8 cellular contexts compared by ENCODE assay signal in the genomic region with DNA sequence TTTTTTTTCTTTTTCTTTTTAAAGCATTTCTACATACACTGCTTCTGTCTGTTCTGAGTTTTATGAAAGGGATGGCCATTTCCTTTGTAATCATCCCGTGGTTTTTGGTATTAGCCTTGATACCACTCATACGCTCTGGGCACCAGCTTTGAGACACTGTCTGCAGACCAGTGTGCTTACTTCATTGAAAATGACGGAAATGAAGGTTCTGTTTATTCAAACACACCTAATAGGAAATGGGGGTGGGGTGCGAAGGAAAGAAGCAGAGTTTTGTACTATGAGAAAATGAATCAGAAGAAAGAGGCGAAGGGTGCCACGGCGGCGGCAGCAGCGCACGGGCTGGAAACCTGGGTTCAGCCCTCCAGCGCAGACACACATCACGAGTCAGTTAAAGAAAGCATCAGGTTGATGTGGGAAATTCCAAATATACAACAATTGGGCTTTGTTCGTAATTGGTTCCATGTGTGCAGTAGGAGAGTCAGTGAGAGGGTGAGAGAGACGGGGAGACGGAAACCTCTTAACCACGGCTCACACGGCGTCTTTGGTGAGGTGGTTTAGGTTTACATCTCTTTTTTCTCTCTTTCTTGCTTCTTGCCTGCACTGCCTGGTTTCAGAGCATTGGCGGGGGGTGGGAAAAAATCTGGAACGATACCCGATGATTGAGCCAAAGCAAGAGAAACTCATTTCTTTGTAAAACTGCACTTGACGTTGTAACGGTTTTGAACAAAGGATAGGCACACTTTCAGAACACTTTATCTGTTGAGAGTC.
DNase-seq lines count a peak whose midpoint lies in the region; ATAC-seq and TF ChIP-seq lines count a peak whose summit lies in the region.

No MANE protein-coding gene starts in this region.

- dilution Hi-C loops in mammary epithelial cell (cut with HindIII; ENCODE audit: low sequenced_read_pairs): no loop called here

- H4K20me1 ChIP-seq in GM23248 (ENCODE audit: insufficient read depth) (no peaks in the 10 kb centered on the region), mammary epithelial cell (ENCODE audit: insufficient read depth, low read length) (no peaks in the 10 kb centered on the region)

- H3K36me3 ChIP-seq in GM23248 (ENCODE audit: low read depth) (no peaks in the 10 kb centered on the region), mammary epithelial cell (ENCODE audit: insufficient read depth, low read length) (no peaks in the 10 kb centered on the region)

- peaks cover 21% of the 10 kb centered on the region for H3K4me1 ChIP-seq in GM23248 (ENCODE audit: insufficient read depth)
- H3K4me1 ChIP-seq in mammary epithelial cell (ENCODE audit: insufficient read depth, low read length): peaks cover 22% of the 10 kb centered on the region

- POLR2A ChIA-PET in AG04449 (lab: Yijun Ruan, JAX) (no interaction called here), WTC11 (lab: Charles Lee) (no interaction called here)

- H3K9me3 Mint-ChIP-seq in WTC11: no peaks in the 10 kb centered on the region
- H3K9me3 Mint-ChIP-seq in nephron: no peaks in the 10 kb centered on the region

- no peaks in the 10 kb centered on the region for H3K27me3 Mint-ChIP-seq in WTC11 (ENCODE audit: low read depth)
- no peaks in the 10 kb centered on the region for H3K27me3 Mint-ChIP-seq in nephron (ENCODE audit: low read depth)

- H3K4me2 ChIP-seq in GM23248 (ENCODE audit: unreplicated experiment) (peak overlapping the region; percentile 93), mammary epithelial cell (ENCODE audit: insufficient read depth, low read depth, low read length) (peak overlapping the region; percentile 86)

- H3K27ac Mint-ChIP-seq in WTC11 (peak overlapping the region; percentile 68), nephron (peak overlapping the region; percentile 92 to 98 (median 94))

- H3K4me3 Mint-ChIP-seq in WTC11 (no peak overlapping the region; the same call in 1 of the 2 replicates), nephron (peak overlapping the region; percentile 81 to 92 (median 81))

- intact Hi-C loops in mammary epithelial cell (cut with micrococcal nuclease): no loop called here

- DNase-seq in AG04449 (ENCODE audit: low read depth, low spot score): peak; percentile 52
- peak; percentile 90 for DNase-seq in GM23248
- DNase-seq in WTC11 (ENCODE audit: low spot score): no peak
- peak; percentile 84 for DNase-seq in mammary epithelial cell
- DNase-seq in stromal cell of bone marrow (ENCODE audit: low read depth): peak; percentile 50
- DNase-seq in cortex of kidney (lab: John Stamatoyannopoulos, UW): no peak
- DNase-seq in NCI-H2196 treated with DMSO at 0.1 percent for 48 hours (lab: John Stamatoyannopoulos, UW; ENCODE audit: unreplicated experiment): no peak

- BruUV-seq in mammary epithelial cell (replicated peaks; lab: Mats Ljungman, UMichigan): no TSS peak

- H3K27ac ChIP-seq in GM23248 (peak overlapping the region; percentile 96), mammary epithelial cell (ENCODE audit: insufficient read depth, low read depth, low read length) (peak overlapping the region; percentile 76)

- 1% methylated on average over 23 of the region's 23 CpGs for WGBS in GM23248 (ENCODE audit: low coverage in 1 of 2, low lambda C conversion rate in 2 of 2, missing lambda C conversion rate in 2 of 2), 2 experiments
- 5% methylated on average over 23 of the region's 23 CpGs for WGBS in mammary epithelial cell (ENCODE audit: low coverage, missing lambda C conversion rate)

- ATAC-seq in WTC11: no peak; the same call in 1 of the 2 replicates

- H3K9ac ChIP-seq in GM23248 (peak overlapping the region; percentile 88), mammary epithelial cell (ENCODE audit: insufficient read depth, low read length) (peak overlapping the region; percentile 81)

- peak overlapping the region; percentile 65 for H3K4me3 ChIP-seq in AG04449 (ENCODE audit: low read depth, low read length)
- H3K4me3 ChIP-seq in GM23248: peak overlapping the region; percentile 84
- H3K4me3 ChIP-seq in mammary epithelial cell (replicated peaks in 1 of 3; ENCODE audit: insufficient read depth in 1 of 3, low read depth in 2 of 3, low read length in 3 of 3): peak overlapping the region; percentile 24 to 35 (median 35)

- H3K36me3 Mint-ChIP-seq in WTC11: no peaks in the 10 kb centered on the region
- H3K36me3 Mint-ChIP-seq in nephron (ENCODE audit: low read depth): no peaks in the 10 kb centered on the region

- H3K27me3 ChIP-seq in GM23248 (replicated peaks; ENCODE audit: insufficient read depth) (no peaks in the 10 kb centered on the region), mammary epithelial cell (ENCODE audit: insufficient read depth, low read length) (no peaks in the 10 kb centered on the region)

- peaks cover 26% of the 10 kb centered on the region for H3F3A ChIP-seq in GM23248 (ENCODE audit: insufficient read depth)

- CTCF ChIA-PET in AG04449 (lab: Yijun Ruan, JAX): no interaction called here
- CTCF ChIA-PET in WTC11 (lab: Charles Lee): interaction anchor here (0.9 to 1.0 kb wide), 2 partner anchors 23 to 85 kb away, joined by 3 to 4 read pairs; no protein-coding TSS in a partner anchor
- CTCF ChIA-PET in mammary epithelial cell (lab: Charles Lee; ENCODE audit: low non-redundant PET): interaction anchor here (0.7 kb wide), 1 partner anchor 32 kb away, joined by 4 read pairs; no protein-coding TSS in a partner anchor

- H3K9me2 ChIP-seq in GM23248 (ENCODE audit: insufficient read depth): no peaks in the 10 kb centered on the region

- H3K9me3 ChIP-seq in GM23248 (ENCODE audit: low read depth): no peaks in the 10 kb centered on the region
- H3K9me3 ChIP-seq in mammary epithelial cell (replicated peaks; ENCODE audit: insufficient read depth, low read length): no peaks in the 10 kb centered on the region

- peaks cover 49% of the 10 kb centered on the region for H3K4me1 Mint-ChIP-seq in WTC11
- peaks cover 75% of the 10 kb centered on the region for H3K4me1 Mint-ChIP-seq in nephron

- TF ChIP-seq CTCF in AG04449 (IDR thresholded peaks at IDR 0.05; ENCODE audit: insufficient read depth, low read length, missing control alignments): no peak
- TF ChIP-seq CTCF in WTC11 (IDR thresholded peaks at IDR 0.05): no peak
- TF ChIP-seq CTCF in mammary epithelial cell (conservative IDR thresholded peaks at IDR 0.05 in 1 of 2, IDR thresholded peaks at IDR 0.05 in 1 of 2; ENCODE audit: extremely low read depth in 1 of 2, insufficient read depth in 1 of 2, low read depth in 1 of 2, low read length in 2 of 2): no peak
- no peak for TF ChIP-seq CTCF in nephron (IDR thresholded peaks at IDR 0.05; ENCODE audit: unreplicated experiment in 3 of 3)

- in situ Hi-C loops in GM23248 (cut with MboI) (no loop called here), mammary epithelial cell (cut with MboI; ENCODE audit: low sequenced_read_pairs in 2 of 2) (no loop called here)

- peak overlapping the region; percentile 77 for H2AFZ ChIP-seq in GM23248
- H2AFZ ChIP-seq in mammary epithelial cell (ENCODE audit: low read depth, low read length): peak overlapping the region; percentile 97

- H3K79me2 ChIP-seq in GM23248 (ENCODE audit: insufficient read depth) (peaks cover 26% of the 10 kb centered on the region), mammary epithelial cell (ENCODE audit: insufficient read depth, low read length) (no peaks in the 10 kb centered on the region)

TF ChIP-seq in WTC11, 78 proteins besides CTCF, POLR2A, EP300 and RAD21:
- TF ChIP-seq, protein P1, sequence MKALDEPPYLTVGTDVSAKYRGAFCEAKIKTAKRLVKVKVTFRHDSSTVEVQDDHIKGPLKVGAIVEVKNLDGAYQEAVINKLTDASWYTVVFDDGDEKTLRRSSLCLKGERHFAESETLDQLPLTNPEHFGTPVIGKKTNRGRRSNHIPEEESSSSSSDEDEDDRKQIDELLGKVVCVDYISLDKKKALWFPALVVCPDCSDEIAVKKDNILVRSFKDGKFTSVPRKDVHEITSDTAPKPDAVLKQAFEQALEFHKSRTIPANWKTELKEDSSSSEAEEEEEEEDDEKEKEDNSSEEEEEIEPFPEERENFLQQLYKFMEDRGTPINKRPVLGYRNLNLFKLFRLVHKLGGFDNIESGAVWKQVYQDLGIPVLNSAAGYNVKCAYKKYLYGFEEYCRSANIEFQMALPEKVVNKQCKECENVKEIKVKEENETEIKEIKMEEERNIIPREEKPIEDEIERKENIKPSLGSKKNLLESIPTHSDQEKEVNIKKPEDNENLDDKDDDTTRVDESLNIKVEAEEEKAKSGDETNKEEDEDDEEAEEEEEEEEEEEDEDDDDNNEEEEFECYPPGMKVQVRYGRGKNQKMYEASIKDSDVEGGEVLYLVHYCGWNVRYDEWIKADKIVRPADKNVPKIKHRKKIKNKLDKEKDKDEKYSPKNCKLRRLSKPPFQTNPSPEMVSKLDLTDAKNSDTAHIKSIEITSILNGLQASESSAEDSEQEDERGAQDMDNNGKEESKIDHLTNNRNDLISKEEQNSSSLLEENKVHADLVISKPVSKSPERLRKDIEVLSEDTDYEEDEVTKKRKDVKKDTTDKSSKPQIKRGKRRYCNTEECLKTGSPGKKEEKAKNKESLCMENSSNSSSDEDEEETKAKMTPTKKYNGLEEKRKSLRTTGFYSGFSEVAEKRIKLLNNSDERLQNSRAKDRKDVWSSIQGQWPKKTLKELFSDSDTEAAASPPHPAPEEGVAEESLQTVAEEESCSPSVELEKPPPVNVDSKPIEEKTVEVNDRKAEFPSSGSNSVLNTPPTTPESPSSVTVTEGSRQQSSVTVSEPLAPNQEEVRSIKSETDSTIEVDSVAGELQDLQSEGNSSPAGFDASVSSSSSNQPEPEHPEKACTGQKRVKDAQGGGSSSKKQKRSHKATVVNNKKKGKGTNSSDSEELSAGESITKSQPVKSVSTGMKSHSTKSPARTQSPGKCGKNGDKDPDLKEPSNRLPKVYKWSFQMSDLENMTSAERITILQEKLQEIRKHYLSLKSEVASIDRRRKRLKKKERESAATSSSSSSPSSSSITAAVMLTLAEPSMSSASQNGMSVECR (CRISPR knock-in tag; IDR thresholded peaks at IDR 0.05; ENCODE audit: borderline replicate concordance): no peak
- TF ChIP-seq ZNF219 (CRISPR knock-in tag; IDR thresholded peaks at IDR 0.05; ENCODE audit: borderline replicate concordance) (no peak), TP53 (CRISPR knock-in tag; IDR thresholded peaks at IDR 0.05) (no peak), ETV6 (CRISPR knock-in tag; IDR thresholded peaks at IDR 0.05) (no peak), KAT7 (CRISPR knock-in tag; IDR thresholded peaks at IDR 0.05; ENCODE audit: borderline replicate concordance) (no peak), GTF2I (CRISPR knock-in tag; conservative IDR thresholded peaks at IDR 0.05) (no peak), ESRRA (CRISPR knock-in tag; IDR thresholded peaks at IDR 0.05; ENCODE audit: borderline replicate concordance) (no peak)

Comparison
In these comparisons a context has a peak if more than half of its experiments do, and no peak if none do; other contexts are left out.
1. DNase-seq: peak in AG04449 (single experiment), GM23248 (single experiment), mammary epithelial cell (single experiment) and stromal cell of bone marrow (single experiment); none in WTC11 (single experiment), cortex of kidney (single experiment) and NCI-H2196 treated with DMSO at 0.1 percent for 48 hours (single experiment).
2. Peak in every context shown above with its lines, with median percentiles within 50 percentile points of each other: H3K4me3 ChIP-seq.